ENCODE assay signal across 10 cellular contexts in the genomic region with DNA sequence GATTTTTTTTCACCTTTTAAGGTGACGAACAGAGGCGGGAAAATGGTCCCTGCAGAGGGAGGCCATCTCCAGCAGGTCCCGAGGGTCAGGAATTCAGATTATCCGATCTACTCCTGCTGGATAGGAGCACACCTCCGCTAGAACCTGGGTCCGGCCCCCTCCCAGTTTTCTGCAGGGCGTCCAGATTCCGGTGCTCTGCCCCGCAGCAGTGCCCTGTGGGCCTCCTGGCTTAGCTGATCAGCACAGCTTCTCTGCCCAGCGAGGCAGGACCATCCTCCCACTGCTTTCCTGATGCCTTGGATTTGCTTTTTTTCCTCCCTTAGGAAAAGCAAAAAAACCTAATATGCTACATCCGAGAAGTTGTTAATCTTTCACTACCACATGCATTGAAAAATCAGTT. TPM values are rescaled to one million over a fixed set of nuclear protein-coding genes. Genes with fewer than 3 reads are reported as not detected.
DNase-seq lines count a peak whose midpoint lies in the region; ATAC-seq, FAIRE-seq and TF ChIP-seq lines count a peak whose summit lies in the region.
"Had no signal": no experiment of that assay in that cellular context is flagged by ENCODE, and none has a peak within 500 bp of the region (broad histone marks: within the 10 kb centered on the region; RNA-seq: fewer than 3 reads in every experiment).

No MANE protein-coding gene starts in this region.

- no TSS peak for BruUV-seq in K562 (replicated peaks; lab: Mats Ljungman, UMichigan)

- H3K4me1 ChIP-seq in K562 (replicated peaks in 1 of 2; ENCODE audit: control insufficient read depth in 2 of 2, insufficient read depth in 2 of 2, low read length in 2 of 2) = peaks cover 37 to 40% of the 10 kb centered on the region in 2 experiments
- H3K4me1 ChIP-seq in GM23248 (ENCODE audit: insufficient read depth) = no peaks in the 10 kb centered on the region

- H3K4me1 Mint-ChIP-seq in nephron = peaks cover 35% of the 10 kb centered on the region

- no peak for TF ChIP-seq RAD21 in K562 (CRISPR knock-in tag; conservative IDR thresholded peaks at IDR 0.05 in 1 of 2, IDR thresholded peaks at IDR 0.05 in 1 of 2)

- H3K4me3 Mint-ChIP-seq in nephron = peak overlapping the region; percentile 86 to 94 (median 93)

- no peaks in the 10 kb centered on the region for H3K9me3 Mint-ChIP-seq in nephron

- H3K9ac ChIP-seq in K562 (ENCODE audit: insufficient read depth in 1 of 2, low read depth in 2 of 2, low read length in 2 of 2) (peak overlapping the region; percentile 70 to 87; a peak in 2 of 4 replicates), GM23248 (no peak overlapping the region)

- TF ChIP-seq EP300 in K562 (IDR thresholded peaks at IDR 0.05; ENCODE audit: low read length) = no peak

- no peaks in the 10 kb centered on the region for H3K9me1 ChIP-seq in K562 (ENCODE audit: control insufficient read depth, insufficient read depth, low read length)

- intact Hi-C loops in K562 (cut with micrococcal nuclease) = loop anchor here (10.0 kb wide), 1 partner anchor 178 kb away; no protein-coding TSS in a partner anchor

- no peaks in the 10 kb centered on the region for H3K9me3 ChIP-seq in K562 (replicated peaks; ENCODE audit: control insufficient read depth, insufficient read depth, low read depth, low read length)
- no peaks in the 10 kb centered on the region for H3K9me3 ChIP-seq in GM23248 (ENCODE audit: low read depth)

- peak overlapping the region; percentile 36 to 90 (median 57) for H3K27ac Mint-ChIP-seq in nephron

- FAIRE-seq in K562 (lab: Jason Lieb, UNC) = no peak

- H3K27me3 ChIP-seq in K562 (ENCODE audit: control insufficient read depth in 2 of 2, insufficient read depth in 2 of 2, low read length in 2 of 2) (no peaks in the 10 kb centered on the region), GM23248 (replicated peaks; ENCODE audit: insufficient read depth) (no peaks in the 10 kb centered on the region)

- H3K4me2 ChIP-seq in K562 (ENCODE audit: insufficient read depth, low read length) = peak overlapping the region; percentile 71
- no peak overlapping the region for H3K4me2 ChIP-seq in GM23248 (ENCODE audit: unreplicated experiment)

- DNase-seq in HuH-7.5 (ENCODE audit: low spot score) = peak; percentile 31
- no peak for DNase-seq in K562 (ENCODE audit: extremely low read depth in 1 of 4, low spot score in 3 of 4)
- no peak for DNase-seq in NCI-H146 treated with DMSO at 0.1 percent for 48 hours (lab: John Stamatoyannopoulos, UW; ENCODE audit: unreplicated experiment)
- no peak for DNase-seq in GM10248 (ENCODE audit: extremely low spot score)
- DNase-seq in GM23248 = no peak
- DNase-seq: DMS153, NCI-H1694 had no signal

- peak overlapping the region; percentile 96; the same call in 1 of the 2 replicates for H3K27ac ChIP-seq in C4-2B
- H3K27ac ChIP-seq in K562 (ENCODE audit: extremely low read depth, low read depth, low read length) = no peak overlapping the region
- no peak overlapping the region for H3K27ac ChIP-seq in GM23248

- CTCF ChIA-PET in K562 (lab: Yijun Ruan, JAX; ENCODE audit: low intra/inter-chr PET ratio) = no interaction called here
- CTCF ChIA-PET in GM10248 (lab: Yijun Ruan, JAX) = no interaction called here

- H2AFZ ChIP-seq in K562 (ENCODE audit: low read depth, low read length) (no peak overlapping the region), GM23248 (no peak overlapping the region)

- H3K36me3 ChIP-seq in K562 (ENCODE audit: control insufficient read depth, insufficient read depth, low read length) (peaks cover 26% of the 10 kb centered on the region; the same call in 2 of the 3 replicates), GM23248 (ENCODE audit: low read depth) (no peaks in the 10 kb centered on the region)

- POLR2A ChIA-PET in K562 (lab: Yijun Ruan, JAX) (no interaction called here), GM10248 (lab: Yijun Ruan, JAX) (no interaction called here)

- H3K27me3 Mint-ChIP-seq in nephron (ENCODE audit: low read depth) = no peaks in the 10 kb centered on the region

- H3K36me3 Mint-ChIP-seq in nephron (ENCODE audit: low read depth) = peaks cover 26% of the 10 kb centered on the region

- no peak for TF ChIP-seq CTCF in C4-2B (conservative IDR thresholded peaks at IDR 0.05)
- TF ChIP-seq CTCF in K562 (IDR thresholded peaks at IDR 0.05 in 2 of 3, conservative IDR thresholded peaks at IDR 0.05 in 1 of 3; ENCODE audit: insufficient read depth in 2 of 3, low read depth in 1 of 3, low read length in 3 of 3) = no peak
- TF ChIP-seq CTCF in nephron (IDR thresholded peaks at IDR 0.05; ENCODE audit: unreplicated experiment in 3 of 3) = no peak
- TF ChIP-seq CTCF in GM10248 (IDR thresholded peaks at IDR 0.05; ENCODE audit: control extremely low read depth, extremely low read depth, low read depth, missing control alignments) = no peak

- WGBS in K562 (ENCODE audit: insufficient coverage, low coverage, missing lambda C conversion rate) = 25% methylated on average over 9 of the region's 11 CpGs
- 97 to 98% methylated on average over 11 of the region's 11 CpGs for WGBS in GM23248 (ENCODE audit: low coverage in 1 of 2, low lambda C conversion rate in 2 of 2, missing lambda C conversion rate in 2 of 2), 2 experiments

- H3K79me2 ChIP-seq in K562 (ENCODE audit: control insufficient read depth, insufficient read depth, low read length) = peaks cover 66% of the 10 kb centered on the region
- peaks cover 59% of the 10 kb centered on the region for H3K79me2 ChIP-seq in GM23248 (ENCODE audit: insufficient read depth)

- in situ Hi-C loops in K562 (cut with MboI) = no loop called here
- in situ Hi-C loops in GM23248 (cut with MboI) = loop anchor here (25.0 kb wide), 1 partner anchor 505 kb away; no protein-coding TSS in a partner anchor

- H4K20me1 ChIP-seq in K562 (replicated peaks; ENCODE audit: control insufficient read depth, insufficient read depth, low read length) (peaks cover 13% of the 10 kb centered on the region; the same call in 1 of the 2 replicates), GM23248 (ENCODE audit: insufficient read depth) (no peaks in the 10 kb centered on the region)

- peaks cover 12% of the 10 kb centered on the region for H3F3A ChIP-seq in GM23248 (ENCODE audit: insufficient read depth)

- peak overlapping the region; percentile 68; the same call in 1 of the 2 replicates for H3K4me3 ChIP-seq in K562
- no peak overlapping the region for H3K4me3 ChIP-seq in GM23248

- ATAC-seq in K562 = no peak
- no peak for ATAC-seq in HG02938 (IDR thresholded peaks at IDR 0.05; ENCODE audit: unreplicated experiment)

- no peak for TF ChIP-seq POLR2A in K562 (conservative IDR thresholded peaks at IDR 0.05)

- no peaks in the 10 kb centered on the region for H3K9me2 ChIP-seq in GM23248 (ENCODE audit: insufficient read depth)

TF ChIP-seq in K562, 482 proteins besides CTCF, POLR2A, EP300 and RAD21 (continues in another document):
- TF ChIP-seq RHOXF2B (CRISPR knock-in tag; conservative IDR thresholded peaks at IDR 0.05) (no peak), SIX5 (IDR thresholded peaks at IDR 0.05; ENCODE audit: borderline replicate concordance in 1 of 2, insufficient read depth in 1 of 2, low read depth in 1 of 2, low read length in 2 of 2) (no peak), PURB (CRISPR knock-in tag; IDR thresholded peaks at IDR 0.05; ENCODE audit: low read depth) (no peak), ATF1 (CRISPR knock-in tag; IDR thresholded peaks at IDR 0.05) (no peak), ATF1 (tag; IDR thresholded peaks at IDR 0.05) (no peak), GATA2 (CRISPR knock-in tag; IDR thresholded peaks at IDR 0.05) (no peak)
- TF ChIP-seq, protein P1, sequence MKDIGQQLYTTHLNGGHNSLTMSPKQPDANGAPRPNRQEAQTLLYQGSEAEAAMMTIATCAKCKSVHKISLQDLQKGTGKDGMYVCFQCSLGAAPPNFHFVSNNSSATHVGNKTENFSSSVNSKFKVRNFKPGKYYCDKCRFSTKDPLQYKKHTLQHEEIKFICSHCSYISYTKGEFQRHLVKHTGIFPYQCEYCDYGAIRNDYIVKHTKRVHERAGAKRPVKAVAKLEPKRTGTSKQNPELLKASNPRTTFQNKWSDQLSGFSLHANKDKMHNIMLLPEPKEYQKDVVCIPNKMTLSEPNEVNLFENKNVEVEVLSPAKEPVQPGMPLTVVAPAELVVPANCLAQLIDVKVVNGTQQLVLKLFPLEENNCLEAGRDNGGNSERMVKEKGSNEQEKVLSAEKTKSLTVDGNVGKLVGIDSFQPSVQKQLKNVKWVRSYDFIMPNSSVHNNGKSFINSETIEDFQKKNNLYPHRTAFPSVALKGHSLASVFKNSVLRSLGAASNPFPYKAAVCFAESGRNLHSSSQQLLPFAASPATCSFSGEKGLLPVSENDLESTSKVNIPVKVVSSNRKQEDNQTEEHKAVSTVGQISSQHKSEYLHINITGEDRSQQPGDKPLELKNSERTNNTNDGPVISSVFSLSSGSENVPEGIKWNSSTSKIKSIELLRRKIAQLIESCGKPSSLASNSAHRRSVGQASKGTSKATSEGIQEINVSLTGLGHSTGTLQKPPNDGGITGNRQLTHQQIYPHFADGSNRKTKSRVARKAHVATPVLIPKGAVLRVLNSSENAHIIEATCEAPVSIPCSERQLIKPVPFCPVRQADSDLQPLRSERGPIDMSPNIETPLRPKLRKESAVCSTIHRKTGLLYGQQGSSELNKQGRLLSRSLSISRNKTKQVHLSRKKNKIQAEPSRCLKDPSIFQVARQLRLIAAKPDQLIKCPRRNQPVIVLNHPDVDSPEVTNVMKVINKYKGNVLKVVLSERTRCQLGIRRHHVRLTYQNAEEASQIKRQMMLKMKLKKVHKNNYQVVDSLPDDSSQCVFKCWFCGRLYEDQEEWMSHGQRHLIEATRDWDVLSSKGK (CRISPR knock-in tag; IDR thresholded peaks at IDR 0.05) = no peak

RNA-seq across cellular contexts. Expression of gene TBL1X, which starts 2.3 kb away (rescaled TPM):
- 45.9 and 50.3 TPM in 2 replicates for total RNA-seq in K562 (2011; cell fraction: chromatin; rRNA removed; ENCODE audit: low replicate concordance)
- 27.7 and 32.2 TPM in 2 replicates for total RNA-seq in K562 (2011; cell fraction: nucleolus; rRNA removed)
- total RNA-seq in K562 (2011; cell fraction: nucleoplasm; rRNA removed) = 36.4 and 47.0 TPM in 2 replicates
- total RNA-seq in K562 (2014; rRNA removed) (21.5 and 27.3 TPM in 2 replicates), K562 (2014; rRNA removed; fragmentation: Illumina TruSeq; extraction: Trizol) (13.4 and 14.0 TPM in 2 replicates), K562 (2015; rRNA removed; fragmentation: Illumina TruSeq; extraction: Trizol) (11.4 and 11.7 TPM in 2 replicates), K562 (2021) (44.5 and 49.6 TPM in 2 replicates)
- polyA plus RNA-seq in K562 (2011; rRNA removed) (11.5 and 19.7 TPM in 2 replicates), K562 (2014; fragmentation: Illumina TruSeq; extraction: Trizol) (30.9 and 33.5 TPM in 2 replicates), K562 (2014; fragmentation: Nextera tagmentation; extraction: Ambion mirVana) (1 to 10 TPM; 6.0 to 6.8 TPM), K562 (2014; rRNA removed) (18.7 and 22.8 TPM in 2 replicates), GM23248 (2016; fragmentation: Nextera tagmentation; extraction: Ambion mirVana) (8.2 and 9.5 TPM in 2 replicates)
- polyA plus RNA-seq in K562 (2011; cell fraction: cytosol; rRNA removed) = 19.6 and 19.7 TPM in 2 replicates
- 16.1 and 18.9 TPM in 2 replicates for polyA plus RNA-seq in K562 (2011; cell fraction: nucleus; rRNA removed)
- polyA plus RNA-seq in K562 (2012) = 23.6 and 26.9 TPM in 2 replicates
- polyA minus RNA-seq in K562 (2011; rRNA and poly(A)+ RNA removed) = 25.3 and 37.1 TPM in 2 replicates
- polyA minus RNA-seq in K562 (2011; cell fraction: cytosol; rRNA and poly(A)+ RNA removed) = 23.1 and 24.5 TPM in 2 replicates
- 27.7 and 31.2 TPM in 2 replicates for polyA minus RNA-seq in K562 (2011; cell fraction: nucleus; rRNA and poly(A)+ RNA removed)
- total RNA-seq in GM23248 (2014; rRNA removed; shearing (Covaris generic)) = 26.4 and 26.8 TPM in 2 replicates
